14 cellular contexts compared by ENCODE assay signal in the genomic region with DNA sequence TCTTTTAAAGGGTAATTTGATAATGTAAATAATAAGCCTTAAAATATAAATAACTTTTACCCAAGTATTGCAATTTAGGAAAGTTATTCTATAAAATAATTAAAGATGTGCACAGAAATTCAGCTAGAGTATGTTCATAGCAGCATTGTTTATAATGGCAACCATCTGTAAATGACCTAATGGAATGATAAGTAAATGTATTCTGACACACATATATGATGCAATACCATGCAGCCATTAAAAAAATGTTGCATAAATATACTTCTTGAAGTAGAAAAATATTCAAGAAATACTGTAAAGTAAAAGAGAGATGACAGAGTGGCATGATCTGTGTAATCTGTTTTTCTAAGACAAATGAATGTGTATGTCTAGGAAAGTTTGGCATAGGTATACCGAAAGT.
"Had no signal": no experiment of that assay in that cellular context is flagged by ENCODE, and none has a peak within 500 bp of the region (broad histone marks: within the 10 kb centered on the region; RNA-seq: fewer than 3 reads in every experiment).

No MANE protein-coding gene starts in this region.

- H3K4me3 ChIP-seq: body of pancreas, dorsolateral prefrontal cortex, psoas muscle, suprapubic skin had no signal

- H3K27me3 ChIP-seq: body of pancreas, dorsolateral prefrontal cortex, suprapubic skin had no signal

- H3K4me1 ChIP-seq: body of pancreas, psoas muscle, suprapubic skin had no signal

- H3K36me3 ChIP-seq: suprapubic skin had no signal

- DNase-seq: activated naive CD4-positive, alpha-beta T cell treated with anti-CD3 and anti-CD28 coated beads, Interleukin-2, amount 50 U/mL, for 16 hours; activated T-cell treated with anti-CD3 and anti-CD28 coated beads, Interleukin-2, amount 50 U/mL, for 1 hour; amniotic stem cell; body of pancreas; cerebellar nuclear complex; dorsolateral prefrontal cortex; hippocampal formation; kidney glomerular epithelial cell; psoas muscle; stimulated activated CD4-positive, alpha-beta T cell treated with anti-CD3 and anti-CD28 coated beads, Interleukin-2, amount 100 ng/mL, for 48 hours; stimulated activated naive CD8-positive, alpha-beta T cell treated with anti-CD3 and anti-CD28 coated beads, Interleukin-15, Interleukin-2, amounts not matched to agents 100 U/mL and 50 U/mL, for 24 hours had no signal

- H3K9me3 ChIP-seq: body of pancreas, psoas muscle, suprapubic skin had no signal

- H3K27ac ChIP-seq: body of pancreas, dorsolateral prefrontal cortex, psoas muscle, suprapubic skin had no signal

- ATAC-seq: body of pancreas; esophagus mucosa; psoas muscle; sciatic nerve; stimulated activated naive CD8-positive, alpha-beta T cell treated with anti-CD3 and anti-CD28 coated beads, Interleukin-15, Interleukin-2, amounts not matched to agents 100 U/mL and 50 U/mL, for 24 hours had no signal
